Comparison of ENCODE assay signal across 23 cellular contexts in the genomic region with DNA sequence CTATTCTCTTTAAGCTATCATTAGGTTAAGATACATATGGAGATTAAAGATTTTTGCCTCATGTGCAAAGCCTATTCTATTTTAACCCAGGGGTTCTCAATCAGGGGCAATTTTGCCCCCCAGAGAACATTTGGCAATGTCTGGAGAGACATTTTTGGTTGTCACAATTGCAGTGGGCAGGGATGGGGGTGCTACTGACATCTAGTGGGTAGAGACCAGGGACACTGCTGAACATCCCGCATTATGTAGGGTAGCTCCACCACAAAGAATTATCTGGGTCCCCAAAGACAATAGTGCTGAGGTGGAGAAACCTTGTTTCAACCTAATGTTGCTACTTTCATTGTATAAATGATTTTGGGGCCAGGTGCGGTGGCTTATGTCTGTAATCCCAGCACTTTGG. TPM values are rescaled to one million over a fixed set of nuclear protein-coding genes. Genes with fewer than 3 reads are reported as not detected.
A peak's percentile ranks its signal among the peaks of the same experiment; 100 is the strongest.
DNase-seq lines count a peak whose midpoint lies in the region; ATAC-seq and TF ChIP-seq lines count a peak whose summit lies in the region.
"Had no signal": no experiment of that assay in that cellular context is flagged by ENCODE, and none has a peak within 500 bp of the region (broad histone marks: within the 10 kb centered on the region; RNA-seq: fewer than 3 reads in every experiment).

No MANE protein-coding gene starts in this region.

- no peak overlapping the region for H3K27ac ChIP-seq in GM23338 (ENCODE audit: low read depth)
- no peak overlapping the region for H3K27ac ChIP-seq in WERI-Rb-1
- no peak overlapping the region for H3K27ac ChIP-seq in neural progenitor cell
- H3K27ac ChIP-seq: A549; BLaER1 treated with 17β-estradiol and CSF1 and Interleukin-3, amounts not matched to agents 10 nM and 100 nM; PC-9; SJSA1 had no signal

- H3K9me3 ChIP-seq in WERI-Rb-1 (ENCODE audit: severe bottlenecking): no peaks in the 10 kb centered on the region
- H3K9me3 ChIP-seq in neural progenitor cell (ENCODE audit: low read depth): no peaks in the 10 kb centered on the region
- H3K9me3 ChIP-seq: SJSA1 had no signal

- H3K4me1 Mint-ChIP-seq in GM23338: no peaks in the 10 kb centered on the region
- no peaks in the 10 kb centered on the region for H3K4me1 Mint-ChIP-seq in neural progenitor cell
- H3K4me1 Mint-ChIP-seq: T-cell had no signal

- no peaks in the 10 kb centered on the region for H3K4me1 ChIP-seq in GM23338 (ENCODE audit: insufficient read depth)
- H3K4me1 ChIP-seq in neural progenitor cell: no peaks in the 10 kb centered on the region
- H3K4me1 ChIP-seq: A549; BLaER1 treated with 17β-estradiol and CSF1 and Interleukin-3, amounts not matched to agents 10 nM and 100 nM; SJSA1 had no signal

- H3K4me2 ChIP-seq in GM23338 (no peak overlapping the region), neural progenitor cell (no peak overlapping the region)
- H3K4me2 ChIP-seq: A549; BLaER1 treated with 17β-estradiol and CSF1 and Interleukin-3, amounts not matched to agents 10 nM and 100 nM; PC-9 had no signal

- H3K4me3 ChIP-seq in GM23338 (no peak overlapping the region), WERI-Rb-1 (ENCODE audit: low read depth, low read length) (no peak overlapping the region), neural progenitor cell (no peak overlapping the region)
- H3K4me3 ChIP-seq: A549; BLaER1 treated with 17β-estradiol and CSF1 and Interleukin-3, amounts not matched to agents 10 nM and 100 nM; GM12878; PC-9; SJSA1 had no signal

- H3K36me3 ChIP-seq in GM23338 (ENCODE audit: insufficient read depth): no peaks in the 10 kb centered on the region
- no peaks in the 10 kb centered on the region for H3K36me3 ChIP-seq in WERI-Rb-1
- H3K36me3 ChIP-seq in neural progenitor cell: no peaks in the 10 kb centered on the region
- H3K36me3 ChIP-seq: SJSA1 had no signal

- ATAC-seq in GM23338 (no peak), HG02884 (IDR thresholded peaks at IDR 0.05; ENCODE audit: unreplicated experiment) (no peak)
- ATAC-seq: A549, GM12878, T-cell had no signal

- DNase-seq in GM23338 (ENCODE audit: low spot score) (peak; percentile 8), NCI-H69 (lab: John Stamatoyannopoulos, UW) (peak; percentile 4), WERI-Rb-1 (no peak), neural progenitor cell (ENCODE audit: low spot score) (no peak), KBM-7 (no peak), GF-D8 (lab: John Stamatoyannopoulos, UW) (no peak)
- DNase-seq: AML-193; CD4-positive, alpha-beta T cell; DMS53; KG1; MM.1S; NCI-H2029 treated with DMSO at 0.1 percent for 48 hours; NCI-H446 treated with DMSO at 0.1 percent for 48 hours; NCI-H526; PC-9; Right ventricle myocardium superior; RPMI8226; T-cell had no signal

- no peaks in the 10 kb centered on the region for H3F3A ChIP-seq in GM23338 (replicated peaks; ENCODE audit: low read depth)
- no peaks in the 10 kb centered on the region for H3F3A ChIP-seq in neural progenitor cell (ENCODE audit: low read depth)

- H3K9ac ChIP-seq in neural progenitor cell: no peak overlapping the region
- H3K9ac ChIP-seq: BLaER1 treated with 17β-estradiol and CSF1 and Interleukin-3, amounts not matched to agents 10 nM and 100 nM had no signal

- H3K9me3 Mint-ChIP-seq in GM23338 (no peaks in the 10 kb centered on the region; the same call in 2 of the 3 replicates), neural progenitor cell (peaks cover 7% of the 10 kb centered on the region)
- H3K9me3 Mint-ChIP-seq: CD4-positive, alpha-beta T cell; T-cell had no signal

- H3K79me2 ChIP-seq in GM23338 (replicated peaks; ENCODE audit: insufficient read depth): no peaks in the 10 kb centered on the region
- H3K79me2 ChIP-seq in neural progenitor cell (ENCODE audit: low read depth): no peaks in the 10 kb centered on the region

- in situ Hi-C loops in KBM-7 (cut with MboI; ENCODE audit: low pct_unique_long_range_greater_than_20kb, low sequenced_read_pairs): no loop called here

- H3K36me3 Mint-ChIP-seq in GM23338 (ENCODE audit: low read depth) (no peaks in the 10 kb centered on the region; the same call in 2 of the 3 replicates), neural progenitor cell (peaks cover 3% of the 10 kb centered on the region)

- no peaks in the 10 kb centered on the region for H3K9me2 ChIP-seq in GM23338 (ENCODE audit: insufficient read depth)

- H2AFZ ChIP-seq in GM23338 (no peak overlapping the region), neural progenitor cell (replicated peaks) (no peak overlapping the region)
- H2AFZ ChIP-seq: PC-9 had no signal

- H3K27ac Mint-ChIP-seq in GM23338 (no peak overlapping the region), neural progenitor cell (no peak overlapping the region)
- H3K27ac Mint-ChIP-seq: CD4-positive, alpha-beta T cell; T-cell had no signal

- TF ChIP-seq CTCF in GM23338 (conservative IDR thresholded peaks at IDR 0.05; ENCODE audit: low read depth in 2 of 2) (peak; percentile 16 to 51; a peak in 3 of 4 replicates), WERI-Rb-1 (IDR thresholded peaks at IDR 0.05; ENCODE audit: low read depth, low read length) (0 out of 2 replicates have a peak, but pooled peaks have one; percentile 15), neural progenitor cell (IDR thresholded peaks at IDR 0.05) (peak; percentile 20)

- no peaks in the 10 kb centered on the region for H3K27me3 Mint-ChIP-seq in GM23338 (ENCODE audit: insufficient read depth, low read depth, poor library complexity)
- no peaks in the 10 kb centered on the region for H3K27me3 Mint-ChIP-seq in neural progenitor cell (ENCODE audit: insufficient read depth, low read depth)
- H3K27me3 Mint-ChIP-seq: CD4-positive, alpha-beta T cell; T-cell had no signal

- no peak overlapping the region for H3K4me3 Mint-ChIP-seq in GM23338
- no peak overlapping the region for H3K4me3 Mint-ChIP-seq in neural progenitor cell
- H3K4me3 Mint-ChIP-seq: CD4-positive, alpha-beta T cell; T-cell had no signal

- H3K27me3 ChIP-seq in GM23338 (ENCODE audit: insufficient read depth): no peaks in the 10 kb centered on the region
- H3K27me3 ChIP-seq in WERI-Rb-1 (ENCODE audit: insufficient read depth, low read depth, severe bottlenecking): no peaks in the 10 kb centered on the region
- H3K27me3 ChIP-seq in neural progenitor cell: no peaks in the 10 kb centered on the region
- H3K27me3 ChIP-seq: SJSA1 had no signal

- H4K20me1 ChIP-seq in GM23338 (replicated peaks; ENCODE audit: insufficient read depth): no peaks in the 10 kb centered on the region
- no peaks in the 10 kb centered on the region for H4K20me1 ChIP-seq in neural progenitor cell (ENCODE audit: low read depth)

TF ChIP-seq in GM23338, 12 proteins besides CTCF, POLR2A, EP300 and RAD21:
- TF ChIP-seq NANOG (IDR thresholded peaks at IDR 0.05; ENCODE audit: borderline replicate concordance): no peak

RNA-seq across cellular contexts. Expression of gene CA5B, which starts 13.2 kb away (rescaled TPM):
- 4.8 and 8.0 TPM in 2 replicates for total RNA-seq in GM23338 (2014; rRNA removed; shearing (Covaris generic))
- polyA plus RNA-seq in GM23338 (2016; fragmentation: Nextera tagmentation; extraction: Ambion mirVana): 6.1 and 7.3 TPM in 2 replicates
- 5.6 and 6.7 TPM in 2 replicates for total RNA-seq in neural progenitor cell (ENCODE audit: low replicate concordance)

Comparison
In these comparisons a context has a peak if more than half of its experiments do, and no peak if none do; other contexts are left out.
1. DNase-seq: peak in GM23338 (single experiment) and NCI-H69 (single experiment); none in WERI-Rb-1 (single experiment), neural progenitor cell (single experiment), KBM-7 (single experiment) and GF-D8 (single experiment).
2. Peak in every context shown above with its lines, with median percentiles within 50 percentile points of each other: CTCF ChIP-seq.